13 cellular contexts compared by ENCODE assay signal in genomic region chr6:116500969-116501433, GRCh38. TPM values are rescaled to one million over a fixed set of nuclear protein-coding genes. Genes with fewer than 3 reads are reported as not detected.
DNase-seq lines count a peak whose midpoint lies in the region; ATAC-seq, FAIRE-seq and TF ChIP-seq lines count a peak whose summit lies in the region.
"Had no signal": no experiment of that assay in that cellular context is flagged by ENCODE, and none has a peak within 500 bp of the region (broad histone marks: within the 10 kb centered on the region; RNA-seq: fewer than 3 reads in every experiment).

No MANE protein-coding gene starts in this region.

- no peak overlapping the region for H2AK5ac ChIP-seq in neuronal stem cell (ENCODE audit: low read depth, low read length)

- POLR2A ChIA-PET in activated CD4-positive, alpha-beta T cell treated with anti-CD3 and anti-CD28 coated beads, Interleukin-2, amount 10 ng/mL, durations not matched to agents 7 days and 5 days (lab: Charles Lee): no interaction called here

- H3K9me3 ChIP-seq in astrocyte (ENCODE audit: insufficient read depth, low read depth, low read length): no peaks in the 10 kb centered on the region
- H3K9me3 ChIP-seq in neuronal stem cell (replicated peaks in 1 of 2; ENCODE audit: control insufficient read depth in 2 of 2, insufficient read depth in 1 of 2, low read depth in 1 of 2, low read length in 2 of 2): peaks cover 0 to 4% of the 10 kb centered on the region in 2 donors
- H3K9me3 ChIP-seq: Peyer's patch had no signal

- H3K27me3 ChIP-seq in astrocyte (ENCODE audit: insufficient read depth, low read length): no peaks in the 10 kb centered on the region
- H3K27me3 ChIP-seq in neuronal stem cell (ENCODE audit: control insufficient read depth in 3 of 3, insufficient read depth in 3 of 3, low read depth in 1 of 3, low read length in 3 of 3): no peaks in the 10 kb centered on the region
- H3K27me3 ChIP-seq: Peyer's patch had no signal

- no peak for FAIRE-seq in astrocyte (lab: Jason Lieb, UNC)

- no peak overlapping the region for H2BK15ac ChIP-seq in neuronal stem cell (ENCODE audit: low read length)

- DNase-seq in activated CD4-positive, alpha-beta T cell treated with anti-CD3 and anti-CD28 coated beads, Interleukin-2, amount 10 ng/mL, durations not matched to agents 7 days and 5 days: peak; percentile 16
- no peak for DNase-seq in activated CD4-positive, alpha-beta T cell treated with anti-CD3 and anti-CD28 coated beads for 1 hour
- DNase-seq in astrocyte (ENCODE audit: low read depth): no peak
- no peak for DNase-seq in neuronal stem cell (ENCODE audit: low spot score)
- DNase-seq: activated T-cell treated with anti-CD3 and anti-CD28 coated beads, Interleukin-2, amount 50 U/mL, for 1 hour; DMS79; Peyer's patch; T1000 had no signal

- no peak overlapping the region for H3K14ac ChIP-seq in neuronal stem cell (ENCODE audit: low read length)

- peak overlapping the region; percentile 76 for H3K18ac ChIP-seq in neuronal stem cell (ENCODE audit: low read length)

- H3K27me3 Mint-ChIP-seq in activated CD4-positive, alpha-beta T cell treated with anti-CD3 and anti-CD28 coated beads, Interleukin-2, amount 10 ng/mL, durations not matched to agents 7 days and 5 days: peaks cover 37% of the 10 kb centered on the region
- peaks cover 2% of the 10 kb centered on the region for H3K27me3 Mint-ChIP-seq in astrocyte (ENCODE audit: low read depth, unreplicated experiment)

- no peaks in the 10 kb centered on the region for H3K36me3 Mint-ChIP-seq in activated CD4-positive, alpha-beta T cell treated with anti-CD3 and anti-CD28 coated beads, Interleukin-2, amount 10 ng/mL, durations not matched to agents 7 days and 5 days (ENCODE audit: low read depth)
- H3K36me3 Mint-ChIP-seq in astrocyte (ENCODE audit: low read depth, unreplicated experiment): no peaks in the 10 kb centered on the region
- H3K36me3 Mint-ChIP-seq: brain had no signal

- H3K4me3 Mint-ChIP-seq in activated CD4-positive, alpha-beta T cell treated with anti-CD3 and anti-CD28 coated beads, Interleukin-2, amount 10 ng/mL, durations not matched to agents 7 days and 5 days: no peak overlapping the region
- H3K4me3 Mint-ChIP-seq in astrocyte (ENCODE audit: unreplicated experiment): no peak overlapping the region
- H3K4me3 Mint-ChIP-seq: brain, neural crest cell had no signal

- H3K4me1 Mint-ChIP-seq in activated CD4-positive, alpha-beta T cell treated with anti-CD3 and anti-CD28 coated beads, Interleukin-2, amount 10 ng/mL, durations not matched to agents 7 days and 5 days: peaks cover 2% of the 10 kb centered on the region
- H3K4me1 Mint-ChIP-seq in astrocyte (ENCODE audit: low read depth, unreplicated experiment): no peaks in the 10 kb centered on the region
- H3K4me1 Mint-ChIP-seq: brain had no signal

- no peak overlapping the region for H3K27ac ChIP-seq in astrocyte (ENCODE audit: low read depth, low read length)
- no peak overlapping the region for H3K27ac ChIP-seq in neuronal stem cell (replicated peaks; ENCODE audit: low read length)
- H3K27ac ChIP-seq: Peyer's patch had no signal

- no peak overlapping the region for H4K91ac ChIP-seq in neuronal stem cell (ENCODE audit: low read depth, low read length, poor library complexity)

- H3K79me1 ChIP-seq in neuronal stem cell (ENCODE audit: low read depth, low read length): no peaks in the 10 kb centered on the region

- H3K4me3 ChIP-seq in astrocyte (ENCODE audit: insufficient read depth, low read depth, low read length) (no peak overlapping the region), neuronal stem cell (ENCODE audit: low read length in 2 of 2) (peak overlapping the region in 1 of 2 donors; percentile 49)
- H3K4me3 ChIP-seq: Peyer's patch had no signal

- CTCF ChIA-PET in activated CD4-positive, alpha-beta T cell treated with anti-CD3 and anti-CD28 coated beads, Interleukin-2, amount 10 ng/mL, durations not matched to agents 7 days and 5 days (lab: Charles Lee): interaction anchor here (0.9 to 1.7 kb wide), 2 partner anchors 13 to 17 kb away, joined by 3 read pairs; no protein-coding TSS in a partner anchor

- H3K4ac ChIP-seq in neuronal stem cell (ENCODE audit: low read length): no peak overlapping the region

- H2BK5ac ChIP-seq in neuronal stem cell (ENCODE audit: low read length): no peak overlapping the region

- H3K23ac ChIP-seq in neuronal stem cell (ENCODE audit: low read depth, low read length, poor library complexity): no peak overlapping the region

- no peaks in the 10 kb centered on the region for H4K20me1 ChIP-seq in astrocyte (ENCODE audit: insufficient read depth, low read length)

- no peak overlapping the region for H2AFZ ChIP-seq in astrocyte (ENCODE audit: low read depth, low read length)
- H2AFZ ChIP-seq in neuronal stem cell (ENCODE audit: low read length): peak overlapping the region; percentile 79

- H3K27ac Mint-ChIP-seq in activated CD4-positive, alpha-beta T cell treated with anti-CD3 and anti-CD28 coated beads, Interleukin-2, amount 10 ng/mL, durations not matched to agents 7 days and 5 days: peak overlapping the region; percentile 10
- H3K27ac Mint-ChIP-seq in astrocyte (ENCODE audit: unreplicated experiment): no peak overlapping the region
- H3K27ac Mint-ChIP-seq: brain had no signal

- H4K8ac ChIP-seq in neuronal stem cell (ENCODE audit: low read depth, low read length): no peak overlapping the region

- no peak overlapping the region for H2BK12ac ChIP-seq in neuronal stem cell (ENCODE audit: low read length)

- no peak overlapping the region for H2BK120ac ChIP-seq in neuronal stem cell (ENCODE audit: low read depth, low read length)

- no CpG with 5 or more reads among the region's 9 CpGs for WGBS in neuronal stem cell (ENCODE audit: extremely low coverage in 2 of 2, insufficient read length in 2 of 2, insufficient replicate concordance in 1 of 2), 2 donors

- peak overlapping the region; percentile 33 for H3K4me2 ChIP-seq in astrocyte (ENCODE audit: low read length)
- no peak overlapping the region for H3K4me2 ChIP-seq in neuronal stem cell (ENCODE audit: insufficient read depth, low read length, poor library complexity, severe bottlenecking)

- peaks cover 2% of the 10 kb centered on the region for H3K4me1 ChIP-seq in astrocyte (ENCODE audit: insufficient read depth, low read length)
- peaks cover 4 to 6% of the 10 kb centered on the region in 2 donors for H3K4me1 ChIP-seq in neuronal stem cell (ENCODE audit: control insufficient read depth in 2 of 2, insufficient read depth in 1 of 2, low read depth in 1 of 2, low read length in 2 of 2)
- H3K4me1 ChIP-seq: Peyer's patch had no signal

- H3K79me2 ChIP-seq in astrocyte (ENCODE audit: insufficient read depth, low read length): no peaks in the 10 kb centered on the region

- ATAC-seq in HG02642 (IDR thresholded peaks at IDR 0.05; ENCODE audit: poor library complexity, unreplicated experiment) (no peak), GM18868 (IDR thresholded peaks at IDR 0.05; ENCODE audit: unreplicated experiment) (no peak)

- peaks cover 7% of the 10 kb centered on the region for H3K9me3 Mint-ChIP-seq in activated CD4-positive, alpha-beta T cell treated with anti-CD3 and anti-CD28 coated beads, Interleukin-2, amount 10 ng/mL, durations not matched to agents 7 days and 5 days
- H3K9me3 Mint-ChIP-seq in astrocyte (ENCODE audit: unreplicated experiment): peaks cover 22% of the 10 kb centered on the region

- H3K36me3 ChIP-seq in astrocyte (ENCODE audit: insufficient read depth, low read length) (no peaks in the 10 kb centered on the region), neuronal stem cell (replicated peaks in 1 of 2; ENCODE audit: control insufficient read depth in 2 of 2, insufficient read depth in 2 of 2, low read length in 2 of 2) (no peaks in the 10 kb centered on the region)
- H3K36me3 ChIP-seq: Peyer's patch had no signal

- no peak for TF ChIP-seq CTCF in astrocyte (IDR thresholded peaks at IDR 0.05; ENCODE audit: insufficient read depth, low read depth, low read length)

- H3K9ac ChIP-seq in astrocyte (ENCODE audit: low read length) (no peak overlapping the region), neuronal stem cell (ENCODE audit: low read depth, low read length, poor library complexity) (no peak overlapping the region)

RNA-seq across cellular contexts. Expression of gene CALHM5, which starts 10.4 kb away (rescaled TPM):
- total RNA-seq in activated CD4-positive, alpha-beta T cell treated with anti-CD3 and anti-CD28 coated beads, Interleukin-2, amount 10 ng/mL, durations not matched to agents 7 days and 5 days: not detected
- total RNA-seq in astrocyte: 1.8 and 1.9 TPM in 2 replicates
- 0.04 TPM for polyA plus RNA-seq in neuronal stem cell (2013, experiment 1 of 2)
- polyA plus RNA-seq in neuronal stem cell (2013, experiment 2 of 2): 0.04 TPM

RNA-seq across cellular contexts. Expression of gene CALHM6, which starts 39.8 kb away (rescaled TPM):
- 10 to 100 TPM in 1 of 2 experiments, 1 to 10 TPM in 1; 7.7 to 10.3 TPM for total RNA-seq in activated CD4-positive, alpha-beta T cell treated with anti-CD3 and anti-CD28 coated beads, Interleukin-2, amount 10 ng/mL, durations not matched to agents 7 days and 5 days
- not detected in 2 replicates for total RNA-seq in astrocyte
- polyA plus RNA-seq in neuronal stem cell (2013, experiment 1 of 2): 0.46 TPM
- polyA plus RNA-seq in neuronal stem cell (2013, experiment 2 of 2): 0.61 TPM

RNA-seq across cellular contexts. Expression of gene TRAPPC3L, which starts 44.5 kb away (rescaled TPM):
- not detected for total RNA-seq in activated CD4-positive, alpha-beta T cell treated with anti-CD3 and anti-CD28 coated beads, Interleukin-2, amount 10 ng/mL, durations not matched to agents 7 days and 5 days
- not detected in 2 replicates for total RNA-seq in astrocyte
- not detected for polyA plus RNA-seq in neuronal stem cell (2013, experiment 1 of 2)
- polyA plus RNA-seq in neuronal stem cell (2013, experiment 2 of 2): not detected
- total RNA-seq: kidney epithelial cell, neural crest cell, Peyer's patch had no signal

RNA-seq across cellular contexts. Expression of gene CALHM4, which starts 52.5 kb away (rescaled TPM):
- not detected for total RNA-seq in activated CD4-positive, alpha-beta T cell treated with anti-CD3 and anti-CD28 coated beads, Interleukin-2, amount 10 ng/mL, durations not matched to agents 7 days and 5 days
- 0.20 TPM in 1 of 2 replicates, not detected in the other for total RNA-seq in astrocyte
- not detected for polyA plus RNA-seq in neuronal stem cell (2013, experiment 1 of 2)
- not detected for polyA plus RNA-seq in neuronal stem cell (2013, experiment 2 of 2)
- total RNA-seq: kidney epithelial cell, neural crest cell, Peyer's patch had no signal
